Comparison of ENCODE assay signal across 17 cellular contexts in the genomic region with DNA sequence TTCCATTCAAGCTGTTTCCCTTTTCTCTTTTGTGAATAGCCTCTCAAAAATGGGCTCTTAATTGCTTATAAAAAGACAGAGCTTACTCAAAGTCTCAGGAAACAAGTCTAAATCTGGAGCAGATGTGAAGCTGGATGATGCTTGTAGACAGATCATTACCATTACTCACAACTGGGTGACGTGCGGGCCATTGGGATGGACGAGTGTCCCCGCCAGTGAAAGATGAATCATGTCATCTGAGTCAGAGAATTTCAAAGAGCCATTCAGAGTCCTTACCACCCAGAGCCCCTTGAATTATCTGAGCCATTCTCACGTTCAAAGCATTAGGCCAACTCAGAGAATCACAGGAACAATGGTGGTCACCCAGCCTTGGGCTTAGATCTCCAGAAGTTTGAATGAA.
DNase-seq lines count a peak whose midpoint lies in the region; ATAC-seq and TF ChIP-seq lines count a peak whose summit lies in the region.
"Had no signal": no experiment of that assay in that cellular context is flagged by ENCODE, and none has a peak within 500 bp of the region (broad histone marks: within the 10 kb centered on the region; RNA-seq: fewer than 3 reads in every experiment).

No MANE protein-coding gene starts in this region.

- no peak overlapping the region for H3K23ac ChIP-seq in mesenchymal stem cell (ENCODE audit: low read length in 2 of 2)

- no peaks in the 10 kb centered on the region for H3K4me1 ChIP-seq in HEK293 (ENCODE audit: control insufficient read depth, insufficient read depth, low read length)
- H3K4me1 ChIP-seq in adipocyte (ENCODE audit: control insufficient read depth, insufficient read depth, low read length), result peaks cover 6% of the 10 kb centered on the region
- H3K4me1 ChIP-seq in mesenchymal stem cell (ENCODE audit: control insufficient read depth, insufficient read depth, low read depth, low read length), result no peaks in the 10 kb centered on the region
- H3K4me1 ChIP-seq: BLaER1, pancreas had no signal

- H4K91ac ChIP-seq in mesenchymal stem cell (ENCODE audit: low read length), result no peak overlapping the region

- H3K27me3 ChIP-seq in adipocyte (replicated peaks; ENCODE audit: control insufficient read depth, insufficient read depth, low read length) (no peaks in the 10 kb centered on the region), mesenchymal stem cell (ENCODE audit: control insufficient read depth in 1 of 2, insufficient read depth in 1 of 2, low read length in 2 of 2) (no peaks in the 10 kb centered on the region)
- H3K27me3 ChIP-seq: BLaER1, pancreas had no signal

- H3K79me1 ChIP-seq in mesenchymal stem cell (replicated peaks; ENCODE audit: low read length, poor library complexity, severe bottlenecking), result no peaks in the 10 kb centered on the region

- H3K14ac ChIP-seq in mesenchymal stem cell (ENCODE audit: low read length in 2 of 2), result no peak overlapping the region

- no peak overlapping the region for H3K27ac ChIP-seq in HEK293 (ENCODE audit: extremely low read depth, low read depth, low read length)
- H3K27ac ChIP-seq in mesenchymal stem cell (ENCODE audit: low read length, poor library complexity, severe bottlenecking), result no peak overlapping the region
- H3K27ac ChIP-seq: BLaER1, pancreas had no signal

- H3K9me3 ChIP-seq in HEK293 (ENCODE audit: control insufficient read depth, insufficient read depth, low read depth, low read length), result no peaks in the 10 kb centered on the region
- peaks cover 3% of the 10 kb centered on the region for H3K9me3 ChIP-seq in adipocyte (ENCODE audit: control insufficient read depth, low read length)
- peaks cover 6% of the 10 kb centered on the region for H3K9me3 ChIP-seq in mesenchymal stem cell (ENCODE audit: control insufficient read depth, low read length)
- H3K9me3 ChIP-seq: BLaER1, pancreas had no signal

- WGBS in mesenchymal stem cell, result 17% methylated on average over 5 of the region's 5 CpGs

- DNase-seq in AG08396 (ENCODE audit: low spot score) (peak; percentile 14), adipocyte (ENCODE audit: low read depth) (peak; percentile 43), mesenchymal stem cell (peak; percentile 29), KG1 (lab: John Stamatoyannopoulos, UW) (no peak), omental fat pad (ENCODE audit: low spot score) (no peak)
- no peak for DNase-seq in stimulated activated naive CD8-positive, alpha-beta T cell treated with anti-CD3 and anti-CD28 coated beads, Interleukin-15, Interleukin-2, amounts not matched to agents 100 U/mL and 50 U/mL, for 24 hours
- DNase-seq: activated naive CD4-positive, alpha-beta T cell treated with Interleukin-2 at 50 U/mL for 16 hours; DMS79; endodermal cell; NCI-H1092; pancreas; stimulated activated naive CD8-positive, alpha-beta T cell treated with anti-CD3 and anti-CD28 coated beads, Interleukin-15, amount 100 ng/mL, for 72 hours; SW 1271 had no signal

- no peak overlapping the region for H2BK15ac ChIP-seq in mesenchymal stem cell (ENCODE audit: low read depth, poor library complexity, severe bottlenecking)

- TF ChIP-seq CTCF in HEK293 (tag by site-specific recombination; IDR thresholded peaks at IDR 0.05), result no peak
- no peak for TF ChIP-seq CTCF in omental fat pad (IDR thresholded peaks at IDR 0.05)

- H2AK5ac ChIP-seq in mesenchymal stem cell (ENCODE audit: low read length, severe bottlenecking), result no peak overlapping the region

- CTCF ChIA-PET in HEK293 (lab: Yijun Ruan, JAX), result no interaction called here

- H3K18ac ChIP-seq in mesenchymal stem cell (ENCODE audit: low read depth in 1 of 2, low read length in 2 of 2), result no peak overlapping the region

- POLR2A ChIA-PET in HEK293 (lab: Yijun Ruan, JAX), result no interaction called here

- H3K36me3 ChIP-seq in HEK293 (ENCODE audit: control insufficient read depth in 2 of 2, insufficient read depth in 1 of 2, low read length in 2 of 2), result no peaks in the 10 kb centered on the region
- H3K36me3 ChIP-seq in adipocyte (ENCODE audit: control insufficient read depth, insufficient read depth, low read length, severe bottlenecking), result no peaks in the 10 kb centered on the region
- H3K36me3 ChIP-seq in mesenchymal stem cell (ENCODE audit: control insufficient read depth in 1 of 2, insufficient read depth in 2 of 2, low read depth in 1 of 2, low read length in 2 of 2), result no peaks in the 10 kb centered on the region
- H3K36me3 ChIP-seq: BLaER1, pancreas had no signal

- H2BK12ac ChIP-seq in mesenchymal stem cell (ENCODE audit: low read length in 2 of 2), result no peak overlapping the region

- no peak for ATAC-seq in stimulated activated naive CD8-positive, alpha-beta T cell treated with anti-CD3 and anti-CD28 coated beads, Interleukin-15, Interleukin-2, amounts not matched to agents 100 U/mL and 50 U/mL, for 24 hours
- no peak for ATAC-seq in omental fat pad (ENCODE audit: low FRiP score)
- ATAC-seq in HG02885 (IDR thresholded peaks at IDR 0.05; ENCODE audit: poor library complexity, unreplicated experiment), result no peak
- ATAC-seq: pancreas; stimulated activated naive CD8-positive, alpha-beta T cell treated with anti-CD3 and anti-CD28 coated beads, Interleukin-15, amount 100 ng/mL, for 72 hours; WTC11 had no signal

- H3K4ac ChIP-seq in mesenchymal stem cell (ENCODE audit: low read depth in 1 of 2, low read length in 2 of 2), result no peak overlapping the region

- no peak overlapping the region for H2BK120ac ChIP-seq in mesenchymal stem cell (ENCODE audit: low read depth, low read length)

- no peak overlapping the region for H2BK5ac ChIP-seq in mesenchymal stem cell (ENCODE audit: low read depth, low read length, poor library complexity, severe bottlenecking)

- no peak overlapping the region for H2AFZ ChIP-seq in mesenchymal stem cell (ENCODE audit: low read depth, low read length)

- H3K4me3 ChIP-seq in HEK293 (ENCODE audit: low read depth, low read length), result no peak overlapping the region
- no peak overlapping the region for H3K4me3 ChIP-seq in adipocyte (ENCODE audit: low read length)
- H3K4me3 ChIP-seq in mesenchymal stem cell (ENCODE audit: insufficient read depth in 1 of 2, low read depth in 1 of 2, low read length in 2 of 2), result no peak overlapping the region
- H3K4me3 ChIP-seq: BLaER1, pancreas had no signal

- no peak overlapping the region for H4K8ac ChIP-seq in mesenchymal stem cell (ENCODE audit: low read length)

- H3K9ac ChIP-seq in adipocyte (ENCODE audit: low read length) (no peak overlapping the region), mesenchymal stem cell (ENCODE audit: low read length) (no peak overlapping the region)
- H3K9ac ChIP-seq: BLaER1 had no signal

- H3K4me2 ChIP-seq in mesenchymal stem cell (ENCODE audit: low read length, poor library complexity, severe bottlenecking), result no peak overlapping the region
- H3K4me2 ChIP-seq: BLaER1 had no signal

TF ChIP-seq in HEK293, 187 proteins besides CTCF, POLR2A, EP300 and RAD21:
- TF ChIP-seq ZNF791 (tag by site-specific recombination; IDR thresholded peaks at IDR 0.05) (no peak), ZNF629 (tag by site-specific recombination; IDR thresholded peaks at IDR 0.05) (peak; percentile 25; the same call in 1 of the 2 replicates), MYNN (tag by site-specific recombination; IDR thresholded peaks at IDR 0.05; ENCODE audit: borderline replicate concordance) (no peak), YY2 (tag by site-specific recombination; IDR thresholded peaks at IDR 0.05) (no peak), ZNF184 (tag by site-specific recombination; IDR thresholded peaks at IDR 0.05) (peak; percentile 69; the same call in 1 of the 2 replicates)
- TF ChIP-seq, protein P1, sequence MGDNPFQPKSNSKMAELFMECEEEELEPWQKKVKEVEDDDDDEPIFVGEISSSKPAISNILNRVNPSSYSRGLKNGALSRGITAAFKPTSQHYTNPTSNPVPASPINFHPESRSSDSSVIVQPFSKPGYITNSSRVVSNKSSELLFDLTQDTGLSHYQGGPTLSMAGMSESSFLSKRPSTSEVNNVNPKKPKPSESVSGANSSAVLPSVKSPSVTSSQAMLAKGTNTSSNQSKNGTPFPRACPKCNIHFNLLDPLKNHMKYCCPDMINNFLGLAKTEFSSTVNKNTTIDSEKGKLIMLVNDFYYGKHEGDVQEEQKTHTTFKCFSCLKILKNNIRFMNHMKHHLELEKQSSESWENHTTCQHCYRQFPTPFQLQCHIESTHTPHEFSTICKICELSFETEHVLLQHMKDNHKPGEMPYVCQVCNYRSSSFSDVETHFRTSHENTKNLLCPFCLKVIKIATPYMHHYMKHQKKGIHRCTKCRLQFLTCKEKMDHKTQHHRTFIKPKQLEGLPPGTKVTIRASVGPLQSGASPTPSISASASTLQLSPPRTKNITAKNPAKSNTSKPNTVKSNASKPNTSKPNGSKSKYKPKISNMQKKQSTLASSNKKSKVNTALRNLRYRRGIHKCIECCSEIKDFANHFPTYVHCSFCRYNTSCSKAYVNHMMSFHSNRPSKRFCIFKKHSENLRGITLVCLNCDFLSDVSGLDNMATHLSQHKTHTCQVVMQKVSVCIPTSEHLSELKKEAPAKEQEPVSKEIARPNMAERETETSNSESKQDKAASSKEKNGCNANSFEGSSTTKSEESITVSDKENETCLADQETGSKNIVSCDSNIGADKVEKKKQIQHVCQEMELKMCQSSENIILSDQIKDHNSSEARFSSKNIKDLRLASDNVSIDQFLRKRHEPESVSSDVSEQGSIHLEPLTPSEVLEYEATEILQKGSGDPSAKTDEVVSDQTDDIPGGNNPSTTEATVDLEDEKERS (tag by site-specific recombination; IDR thresholded peaks at IDR 0.05), result no peak

Comparison
In these comparisons a context has a peak if more than half of its experiments do, and no peak if none do; other contexts are left out.
1. DNase-seq: peak in AG08396 (single experiment), adipocyte (single experiment) and mesenchymal stem cell (single experiment); none in stimulated activated naive CD8-positive, alpha-beta T cell treated with anti-CD3 and anti-CD28 coated beads, Interleukin-15, Interleukin-2, amounts not matched to agents 100 U/mL and 50 U/mL, for 24 hours (single experiment), KG1 (single experiment) and omental fat pad (single experiment).